In the genomic region with DNA sequence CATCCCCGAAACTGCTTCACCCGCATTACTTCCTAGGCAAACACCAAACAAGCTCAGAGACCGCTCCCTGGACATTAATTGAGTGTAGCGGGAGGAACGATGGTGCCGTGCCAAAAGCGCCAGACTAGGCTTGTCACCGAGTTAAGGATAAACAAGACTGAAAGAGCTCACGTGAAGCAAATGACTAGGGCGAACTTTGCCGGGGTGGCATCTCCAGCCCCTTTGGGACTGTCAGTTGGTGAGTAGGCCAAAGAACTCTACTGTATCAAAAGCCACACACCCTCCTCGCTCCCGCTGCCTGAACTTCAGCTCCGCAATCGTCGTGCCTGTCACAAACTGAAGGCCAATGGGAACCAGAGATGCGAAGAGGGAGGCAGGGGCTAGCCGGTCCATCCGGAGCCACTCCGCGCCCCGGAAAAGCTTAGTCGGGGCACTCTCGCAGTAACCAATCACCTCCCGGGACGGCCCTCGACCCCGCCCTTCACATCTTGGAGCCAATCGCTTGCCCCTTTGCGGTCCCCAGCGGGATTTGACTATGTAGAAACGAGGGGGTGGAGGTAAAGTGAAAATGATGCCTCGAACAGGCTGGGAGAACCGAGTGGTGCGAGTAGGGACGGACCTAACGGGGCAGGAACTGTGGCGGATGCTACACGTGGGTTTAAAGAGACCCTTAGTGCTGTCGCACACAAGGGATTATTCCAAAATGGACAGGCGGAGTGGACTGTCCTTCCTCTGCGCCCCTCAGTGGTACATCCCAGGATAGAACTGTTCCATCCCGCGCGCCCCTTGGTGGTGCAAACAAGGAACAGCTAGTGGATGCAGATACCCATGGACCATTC, we compare ENCODE assay signal across 8 cellular contexts.
DNase-seq lines count a peak whose midpoint lies in the region; TF ChIP-seq lines count a peak whose summit lies in the region.

No MANE protein-coding gene starts in this region.

- H3K9me3 ChIP-seq in MM.1S (replicated peaks; ENCODE audit: insufficient read depth, low read length) (no peaks in the 10 kb centered on the region), neuron (ENCODE audit: low read length) (no peaks in the 10 kb centered on the region), subcutaneous abdominal adipose tissue (ENCODE audit: control insufficient read depth in 5 of 5, low read length in 5 of 5) (peaks cover 0 to 4% (median 0%) of the 10 kb centered on the region in 5 donors)

- H2AFZ ChIP-seq in MM.1S (ENCODE audit: low read length) (peak overlapping the region; percentile 84), neuron (ENCODE audit: low read depth, low read length) (peak overlapping the region; percentile 40)

- H3K27me3 ChIP-seq in MM.1S (replicated peaks; ENCODE audit: insufficient read depth, low read length): no peaks in the 10 kb centered on the region
- H3K27me3 ChIP-seq in neuron (ENCODE audit: insufficient read depth, low read length): no peaks in the 10 kb centered on the region
- H3K27me3 ChIP-seq in subcutaneous abdominal adipose tissue (ENCODE audit: control insufficient read depth in 5 of 5, insufficient read depth in 4 of 5, low read length in 5 of 5): peaks cover 4 to 26% (median 21%) of the 10 kb centered on the region in 5 donors

- peak overlapping the region; percentile 83 for H3K27ac ChIP-seq in MM.1S (ENCODE audit: low read length)
- H3K27ac ChIP-seq in subcutaneous abdominal adipose tissue (ENCODE audit: low read depth, low read length): peak overlapping the region; percentile 74

- DNase-seq in GDM1 (lab: John Stamatoyannopoulos, UW): peak; percentile 88
- DNase-seq in HCEC 1CT: peak; percentile 93
- peak; percentile 92 for DNase-seq in MM.1S
- peak; percentile 53 for DNase-seq in SIG-M5 (lab: John Stamatoyannopoulos, UW)
- DNase-seq in activated naive CD4-positive, alpha-beta T cell (lab: John Stamatoyannopoulos, UW): peak; percentile 61 to 83 (median 72)
- DNase-seq in foreskin melanocyte: peak; percentile 92

- H3K79me2 ChIP-seq in MM.1S (ENCODE audit: low read length): peaks cover 16% of the 10 kb centered on the region

- H3K4me3 ChIP-seq in MM.1S (ENCODE audit: low read length): peak overlapping the region; percentile 76
- peak overlapping the region; percentile 57 for H3K4me3 ChIP-seq in neuron (ENCODE audit: low read length)
- H3K4me3 ChIP-seq in subcutaneous abdominal adipose tissue (ENCODE audit: low read depth in 1 of 5, low read length in 5 of 5): peak overlapping the region; percentile 73 to 96 (median 84)

- no peaks in the 10 kb centered on the region for H3F3A ChIP-seq in MM.1S (ENCODE audit: insufficient read depth, low read length)

- H4K20me1 ChIP-seq in MM.1S (ENCODE audit: insufficient read depth, low read length): no peaks in the 10 kb centered on the region

- no peaks in the 10 kb centered on the region for H3K9me2 ChIP-seq in MM.1S (replicated peaks; ENCODE audit: insufficient read depth, low read length)

- H3K36me3 ChIP-seq in MM.1S (replicated peaks; ENCODE audit: insufficient read depth, low read length) (no peaks in the 10 kb centered on the region), neuron (ENCODE audit: insufficient read depth, low read length) (no peaks in the 10 kb centered on the region), subcutaneous abdominal adipose tissue (ENCODE audit: control insufficient read depth in 5 of 5, insufficient read depth in 5 of 5, low read length in 5 of 5) (no peaks in the 10 kb centered on the region)

- TF ChIP-seq CTCF in MM.1S (IDR thresholded peaks at IDR 0.05; ENCODE audit: low read length): peak; percentile 57

- peak overlapping the region; percentile 73 for H3K4me2 ChIP-seq in MM.1S (ENCODE audit: low read depth, low read length)

- peak overlapping the region; percentile 88 for H3K9ac ChIP-seq in MM.1S (ENCODE audit: low read length)
- H3K9ac ChIP-seq in subcutaneous abdominal adipose tissue (ENCODE audit: low read length in 5 of 5): peak overlapping the region in 4 of 5 donors; percentile 38 to 73 (median 58)

- 0 out of 2 replicates have a peak, but pooled peaks cover 6% of the 10 kb centered on the region for H3K4me1 ChIP-seq in MM.1S (ENCODE audit: low read length)
- H3K4me1 ChIP-seq in neuron (ENCODE audit: insufficient read depth, low read length): peaks cover 11% of the 10 kb centered on the region
- H3K4me1 ChIP-seq in subcutaneous abdominal adipose tissue (ENCODE audit: control insufficient read depth in 5 of 5, insufficient read depth in 5 of 5, low read length in 5 of 5): peaks cover 0 to 20% (median 17%) of the 10 kb centered on the region in 5 donors

Comparison
In these comparisons a context has a peak if more than half of its experiments do, and no peak if none do; other contexts are left out.
1. Peak in every context shown above with its lines: DNase-seq, H3K4me3 ChIP-seq and H3K27ac ChIP-seq.